ENCODE assay signal across 15 cellular contexts in genomic region chr7:92293887-92294616, GRCh38. TPM values are rescaled to one million over a fixed set of nuclear protein-coding genes. Genes with fewer than 3 reads are reported as not detected.
DNase-seq lines count a peak whose midpoint lies in the region; ATAC-seq, FAIRE-seq and TF ChIP-seq lines count a peak whose summit lies in the region.
"Had no signal": no experiment of that assay in that cellular context is flagged by ENCODE, and none has a peak within 500 bp of the region (broad histone marks: within the 10 kb centered on the region; RNA-seq: fewer than 3 reads in every experiment).

No MANE protein-coding gene starts in this region.

- H3K27me3 ChIP-seq in astrocyte (ENCODE audit: insufficient read depth, low read length) (no peaks in the 10 kb centered on the region), subcutaneous abdominal adipose tissue (ENCODE audit: control insufficient read depth in 5 of 5, insufficient read depth in 4 of 5, low read length in 5 of 5) (no peaks in the 10 kb centered on the region)

- H3K36me3 Mint-ChIP-seq in T-helper 1 cell treated with Interleukin-12 subunit alpha and Interleukin-12 subunit beta and Interleukin-4 antibody, amounts not matched to agents 30 μg/mL and 1 μg/mL, for 36 hours (ENCODE audit: low read depth): peaks cover 11% of the 10 kb centered on the region
- H3K36me3 Mint-ChIP-seq in astrocyte (ENCODE audit: low read depth, unreplicated experiment): no peaks in the 10 kb centered on the region

- H3K4me1 Mint-ChIP-seq in T-helper 1 cell treated with Interleukin-12 subunit alpha and Interleukin-12 subunit beta and Interleukin-4 antibody, amounts not matched to agents 30 μg/mL and 1 μg/mL, for 36 hours (ENCODE audit: low read depth): peaks cover 12% of the 10 kb centered on the region
- H3K4me1 Mint-ChIP-seq in astrocyte (ENCODE audit: low read depth, unreplicated experiment): peaks cover 22% of the 10 kb centered on the region
- H3K4me1 Mint-ChIP-seq: neural crest cell had no signal

- DNase-seq in T-helper 1 cell (no peak), astrocyte (ENCODE audit: low read depth) (no peak), kidney (no peak), inferior parietal cortex (ENCODE audit: extremely low spot score) (no peak), NCI-H345 treated with DMSO at 0.1 percent for 48 hours (lab: John Stamatoyannopoulos, UW; ENCODE audit: unreplicated experiment) (no peak)
- DNase-seq: activated CD4-positive, alpha-beta T cell treated with anti-CD3 and anti-CD28 coated beads, Interleukin-2, amount 50 U/mL, for 4 hours; activated naive CD4-positive, alpha-beta T cell treated with anti-CD3 and anti-CD28 coated beads, Interleukin-2, amount 10 ng/mL, durations not matched to agents 7 days and 5 days; DMS53; NCI-H2081 had no signal

- H3K4me1 ChIP-seq in astrocyte (ENCODE audit: insufficient read depth, low read length) (no peaks in the 10 kb centered on the region), kidney (ENCODE audit: control insufficient read depth in 1 of 2, insufficient read depth in 1 of 2, low read depth in 1 of 2, low read length in 2 of 2) (peaks cover 0 to 4% of the 10 kb centered on the region in 2 donors), subcutaneous abdominal adipose tissue (ENCODE audit: control insufficient read depth in 5 of 5, insufficient read depth in 5 of 5, low read length in 5 of 5) (peaks cover 0 to 25% (median 10%) of the 10 kb centered on the region in 5 donors)

- TF ChIP-seq CTCF in astrocyte (IDR thresholded peaks at IDR 0.05; ENCODE audit: insufficient read depth, low read depth, low read length) (no peak), kidney (IDR thresholded peaks at IDR 0.05; ENCODE audit: borderline replicate concordance, extremely low read depth, insufficient read depth) (no peak)

- no peaks in the 10 kb centered on the region for H3K9me3 ChIP-seq in astrocyte (ENCODE audit: insufficient read depth, low read depth, low read length)
- H3K9me3 ChIP-seq in kidney (ENCODE audit: control insufficient read depth in 1 of 2, low read length in 2 of 2): no peaks in the 10 kb centered on the region
- H3K9me3 ChIP-seq in subcutaneous abdominal adipose tissue (ENCODE audit: control insufficient read depth in 5 of 5, low read length in 5 of 5): no peaks in the 10 kb centered on the region

- no peak overlapping the region for H2AFZ ChIP-seq in astrocyte (ENCODE audit: low read depth, low read length)

- peak overlapping the region; percentile 32 for H3K4me3 Mint-ChIP-seq in T-helper 1 cell treated with Interleukin-12 subunit alpha and Interleukin-12 subunit beta and Interleukin-4 antibody, amounts not matched to agents 30 μg/mL and 1 μg/mL, for 36 hours
- H3K4me3 Mint-ChIP-seq in astrocyte (ENCODE audit: unreplicated experiment): no peak overlapping the region
- H3K4me3 Mint-ChIP-seq: activated naive CD4-positive, alpha-beta T cell treated with anti-CD3 and anti-CD28 coated beads, Interleukin-2, amount 10 ng/mL, durations not matched to agents 7 days and 5 days; neural crest cell had no signal

- ATAC-seq in GM18519 (IDR thresholded peaks at IDR 0.05; ENCODE audit: low FRiP score, unreplicated experiment): no peak
- ATAC-seq: K562 had no signal

- peaks cover 39% of the 10 kb centered on the region for H3K79me2 ChIP-seq in astrocyte (ENCODE audit: insufficient read depth, low read length)

- no peaks in the 10 kb centered on the region for H3K27me3 Mint-ChIP-seq in T-helper 1 cell treated with Interleukin-12 subunit alpha and Interleukin-12 subunit beta and Interleukin-4 antibody, amounts not matched to agents 30 μg/mL and 1 μg/mL, for 36 hours (ENCODE audit: low read depth)
- H3K27me3 Mint-ChIP-seq in astrocyte (ENCODE audit: low read depth, unreplicated experiment): no peaks in the 10 kb centered on the region
- H3K27me3 Mint-ChIP-seq: activated naive CD4-positive, alpha-beta T cell treated with anti-CD3 and anti-CD28 coated beads, Interleukin-2, amount 10 ng/mL, durations not matched to agents 7 days and 5 days had no signal

- H3K27ac Mint-ChIP-seq in T-helper 1 cell treated with Interleukin-12 subunit alpha and Interleukin-12 subunit beta and Interleukin-4 antibody, amounts not matched to agents 30 μg/mL and 1 μg/mL, for 36 hours: no peak overlapping the region
- no peak overlapping the region for H3K27ac Mint-ChIP-seq in astrocyte (ENCODE audit: unreplicated experiment)
- H3K27ac Mint-ChIP-seq: activated naive CD4-positive, alpha-beta T cell treated with anti-CD3 and anti-CD28 coated beads, Interleukin-2, amount 10 ng/mL, durations not matched to agents 7 days and 5 days had no signal

- no peaks in the 10 kb centered on the region for H3K9me3 Mint-ChIP-seq in T-helper 1 cell treated with Interleukin-12 subunit alpha and Interleukin-12 subunit beta and Interleukin-4 antibody, amounts not matched to agents 30 μg/mL and 1 μg/mL, for 36 hours
- no peaks in the 10 kb centered on the region for H3K9me3 Mint-ChIP-seq in astrocyte (ENCODE audit: unreplicated experiment)
- H3K9me3 Mint-ChIP-seq: activated naive CD4-positive, alpha-beta T cell treated with anti-CD3 and anti-CD28 coated beads, Interleukin-2, amount 10 ng/mL, durations not matched to agents 7 days and 5 days; neural crest cell had no signal

- H4K20me1 ChIP-seq in astrocyte (ENCODE audit: insufficient read depth, low read length): peaks cover 34% of the 10 kb centered on the region

- FAIRE-seq in astrocyte (lab: Jason Lieb, UNC) (no peak), kidney (lab: Jason Lieb, UNC) (peak; percentile 52)
- FAIRE-seq: K562 had no signal

- H3K4me2 ChIP-seq in astrocyte (ENCODE audit: low read length): peak overlapping the region; percentile 2

- intact Hi-C loops in kidney (cut with DNase I): no loop called here

- no peak overlapping the region for H3K27ac ChIP-seq in astrocyte (ENCODE audit: low read depth, low read length)
- peak overlapping the region in 1 of 2 donors; percentile 45 for H3K27ac ChIP-seq in kidney (ENCODE audit: low read depth in 2 of 2, low read length in 2 of 2)
- no peak overlapping the region for H3K27ac ChIP-seq in subcutaneous abdominal adipose tissue (ENCODE audit: low read depth, low read length)
- H3K27ac ChIP-seq: 22Rv1 had no signal

- H3K9ac ChIP-seq in astrocyte (ENCODE audit: low read length): no peak overlapping the region
- peak overlapping the region in 1 of 2 donors; percentile 41 for H3K9ac ChIP-seq in kidney (ENCODE audit: low read length in 2 of 2)
- H3K9ac ChIP-seq in subcutaneous abdominal adipose tissue (ENCODE audit: low read length in 5 of 5): peak overlapping the region in 3 of 5 donors; percentile 40 to 71 (median 62)

- H3K36me3 ChIP-seq in astrocyte (ENCODE audit: insufficient read depth, low read length) (no peaks in the 10 kb centered on the region), kidney (ENCODE audit: control insufficient read depth in 1 of 2, insufficient read depth in 2 of 2, low read length in 2 of 2) (no peaks in the 10 kb centered on the region), subcutaneous abdominal adipose tissue (ENCODE audit: control insufficient read depth in 5 of 5, insufficient read depth in 5 of 5, low read length in 5 of 5) (peaks cover 0 to 5% (median 0%) of the 10 kb centered on the region in 5 donors)

- no peak overlapping the region for H3K4me3 ChIP-seq in astrocyte (ENCODE audit: insufficient read depth, low read depth, low read length)
- peak overlapping the region; percentile 2 to 55 for H3K4me3 ChIP-seq in kidney (ENCODE audit: low read length in 2 of 2)
- H3K4me3 ChIP-seq in subcutaneous abdominal adipose tissue (ENCODE audit: low read depth in 1 of 5, low read length in 5 of 5): peak overlapping the region in 3 of 5 donors; percentile 40 to 52 (median 42)
- H3K4me3 ChIP-seq: K562 had no signal

RNA-seq across cellular contexts. Expression of gene ANKIB1, which starts 48.3 kb away (rescaled TPM):
- total RNA-seq in astrocyte (83.3 and 86.1 TPM in 2 replicates), kidney (59.0 TPM)
- polyA plus RNA-seq in kidney (ENCODE audit: insufficient read depth, low read depth, low replicate concordance): 10.7 TPM

RNA-seq across cellular contexts. Expression of gene KRIT1, which starts 48.3 kb away (rescaled TPM):
- total RNA-seq in astrocyte (25.9 and 33.9 TPM in 2 replicates), kidney (48.7 TPM)
- 15.2 TPM for polyA plus RNA-seq in kidney (ENCODE audit: insufficient read depth, low read depth, low replicate concordance)
